ENCODE assay signal across 8 cellular contexts in genomic region chr4:77075869-77076801, GRCh38. TPM values are rescaled to one million over a fixed set of nuclear protein-coding genes. Genes with fewer than 3 reads are reported as not detected.
DNase-seq lines count a peak whose midpoint lies in the region; ATAC-seq and TF ChIP-seq lines count a peak whose summit lies in the region.

CCNI (minus strand) TSS chr4:77075989; CDS start chr4:77066362, 9,627 bp downstream.

- H4K20me1 ChIP-seq in osteoblast (ENCODE audit: insufficient read depth, low read length) = peaks cover 34% of the 10 kb centered on the region

- H3K4me1 Mint-ChIP-seq in activated naive CD8-positive, alpha-beta T cell (ENCODE audit: low read depth) = peaks cover 47% of the 10 kb centered on the region

- peak; percentile 48 for TF ChIP-seq POLR2A in testis (IDR thresholded peaks at IDR 0.05)

- peak; percentile 94 for DNase-seq in GM10266 (ENCODE audit: extremely low spot score)
- DNase-seq in NCI-H1105 treated with DMSO at 0.1 percent for 48 hours (lab: John Stamatoyannopoulos, UW) = peak; percentile 85
- peak; percentile 92 for DNase-seq in SKM-1 treated with dmso at 0.1 percent for 144 hours (lab: John Stamatoyannopoulos, UW; ENCODE audit: unreplicated experiment)
- peak; percentile 98 for DNase-seq in glomerular visceral epithelial cell (ENCODE audit: extremely low spot score)
- DNase-seq in osteoblast (ENCODE audit: insufficient read length, low spot score, missing footprints) = peak; percentile 97
- peak; percentile 96 for DNase-seq in testis

- peak within 1 kb of the TSS; percentile 84 for H3K4me3 ChIP-seq in osteoblast (ENCODE audit: insufficient read depth, low read length)
- H3K4me3 ChIP-seq in testis = peak within 1 kb of the TSS; percentile 99 to 100

- H3K4me1 ChIP-seq in osteoblast (ENCODE audit: insufficient read depth, low read length) = peaks cover 25% of the 10 kb centered on the region
- H3K4me1 ChIP-seq in testis = peaks cover 17% of the 10 kb centered on the region

- H3K36me3 ChIP-seq in osteoblast (ENCODE audit: insufficient read depth, low read length) (no peaks in the 10 kb centered on the region), testis (ENCODE audit: low read depth, missing control alignments) (no peaks in the 10 kb centered on the region)

- H3K27me3 ChIP-seq in osteoblast (ENCODE audit: insufficient read depth, low read length) (no peaks in the 10 kb centered on the region), testis (no peaks in the 10 kb centered on the region)

- ATAC-seq in HG02642 (IDR thresholded peaks at IDR 0.05; ENCODE audit: poor library complexity, unreplicated experiment) = peak; percentile 77

- H3K9me3 Mint-ChIP-seq in activated naive CD8-positive, alpha-beta T cell (ENCODE audit: low read depth) = no peaks in the 10 kb centered on the region

- H3K4me3 Mint-ChIP-seq in activated naive CD8-positive, alpha-beta T cell = peak within 1 kb of the TSS; percentile 97

- peaks cover 2% of the 10 kb centered on the region for H3K36me3 Mint-ChIP-seq in activated naive CD8-positive, alpha-beta T cell

- H3K27ac ChIP-seq in osteoblast (ENCODE audit: low read depth, low read length) (peak within 1 kb of the TSS; percentile 99), testis (peak within 1 kb of the TSS; percentile 100)

- no peak for TF ChIP-seq CTCF in GM10266 (IDR thresholded peaks at IDR 0.05; ENCODE audit: control insufficient read depth, insufficient read depth, low read depth, missing control alignments)
- TF ChIP-seq CTCF in osteoblast (IDR thresholded peaks at IDR 0.05; ENCODE audit: extremely low read depth, low read depth, low read length) = no peak
- no peak for TF ChIP-seq CTCF in testis (IDR thresholded peaks at IDR 0.05)

- peak within 1 kb of the TSS; percentile 100 for H3K27ac Mint-ChIP-seq in activated naive CD8-positive, alpha-beta T cell

- peaks cover 51% of the 10 kb centered on the region for H3K79me2 ChIP-seq in osteoblast (ENCODE audit: insufficient read depth, low read length)

- no peaks in the 10 kb centered on the region for H3K9me3 ChIP-seq in osteoblast (ENCODE audit: low read depth, low read length)
- no peaks in the 10 kb centered on the region for H3K9me3 ChIP-seq in testis

- peak within 1 kb of the TSS; percentile 90 for H3K4me2 ChIP-seq in osteoblast (ENCODE audit: insufficient read depth, low read length)

- H3K27me3 Mint-ChIP-seq in activated naive CD8-positive, alpha-beta T cell = no peaks in the 10 kb centered on the region

- intact Hi-C loops in testis (cut with DNase I; ENCODE audit: low total_unique reads) = no loop called here

- peak within 1 kb of the TSS; percentile 94 for H2AFZ ChIP-seq in osteoblast (ENCODE audit: low read length)

- WGBS in testis, 2 donors = 0 to 1% methylated on average over 49 to 54 of the region's 54 CpGs

RNA-seq across cellular contexts. Expression of gene CCNI, which starts in this region (rescaled TPM):
- total RNA-seq in osteoblast = 229 and 243 TPM in 2 replicates
- 100 to 1,000 TPM; 261 to 288 TPM for total RNA-seq in testis
- polyA plus RNA-seq in testis (ENCODE audit: insufficient read depth, low read depth, low replicate concordance) = 259 TPM

Comparison
In these comparisons a context has a peak if more than half of its experiments do, and no peak if none do; other contexts are left out.
1. Peak in every context shown above with its lines: DNase-seq, ATAC-seq, H3K4me3 ChIP-seq and H3K27ac ChIP-seq.